27 cellular contexts compared by ENCODE assay signal in genomic region chr10:4622374-4622773, GRCh38.
"Had no signal": no experiment of that assay in that cellular context is flagged by ENCODE, and none has a peak within 500 bp of the region (broad histone marks: within the 10 kb centered on the region; RNA-seq: fewer than 3 reads in every experiment).

No MANE protein-coding gene starts in this region.

- H3K27ac Mint-ChIP-seq: activated CD8-positive, alpha-beta T cell treated with anti-CD3 and anti-CD28 coated beads for 36 hours; activated naive CD4-positive, alpha-beta T cell treated with anti-CD3 and anti-CD28 coated beads, Interleukin-2, amount 50 U/mL, for 72 hours; activated T-helper 17 cell treated with anti-CD3 and anti-CD28 coated beads, Interleukin-2, amount 50 U/mL, for 72 hours; brain; natural killer cell treated with Interleukin-12 subunit alpha and Interleukin-12 subunit beta and Interleukin-15 and Interleukin-18, amount 100 ng/mL, for 72 hours; T-helper 17 cell had no signal

- H3K36me3 Mint-ChIP-seq: brain had no signal

- H3K4me3 Mint-ChIP-seq: activated CD8-positive, alpha-beta T cell treated with anti-CD3 and anti-CD28 coated beads for 36 hours; activated T-cell treated with anti-CD3 and anti-CD28 coated beads, Interleukin-2, amount 50 U/mL, for 4 hours; activated T-helper 17 cell treated with anti-CD3 and anti-CD28 coated beads, Interleukin-2, amount 50 U/mL, for 72 hours; brain; natural killer cell treated with Interleukin-12 subunit alpha and Interleukin-12 subunit beta and Interleukin-15 and Interleukin-18, amount 100 ng/mL, for 72 hours; T-helper 17 cell had no signal

- H3K27ac ChIP-seq: coronary artery, dorsolateral prefrontal cortex, neutrophil, ovary, prostate gland, sigmoid colon, spleen, suprapubic skin, tibial artery, upper lobe of right lung had no signal

- H3K27me3 ChIP-seq: dorsolateral prefrontal cortex, neutrophil, ovary, sigmoid colon, suprapubic skin, tibial artery, upper lobe of right lung had no signal

- H3K4me3 ChIP-seq: coronary artery, dorsolateral prefrontal cortex, ovary, prostate gland, sigmoid colon, spleen, suprapubic skin, tibial artery, upper lobe of right lung had no signal

- H3K36me3 ChIP-seq: neutrophil, ovary, prostate gland, sigmoid colon, spleen, suprapubic skin, tibial artery, upper lobe of right lung had no signal

- DNase-seq: activated CD4-positive, alpha-beta T cell treated with anti-CD3 and anti-CD28 coated beads for 1 hour; activated CD4-positive, alpha-beta T cell treated with anti-CD3 and anti-CD28 coated beads, Interleukin-2, amount 50 U/mL, for 1 hour; activated CD8-positive, alpha-beta T cell treated with anti-CD3 and anti-CD28 coated beads for 36 hours; activated T-cell treated with anti-CD3 and anti-CD28 coated beads, Interleukin-2, amount 50 U/mL, for 4 hours; aorta; dorsolateral prefrontal cortex; effector memory CD4-positive, alpha-beta T cell; head of caudate nucleus; hippocampal formation; mesenchymal stem cell; ovary; retina; sigmoid colon; spleen; stimulated activated naive CD4-positive, alpha-beta T cell; T-helper 17 cell; T1000; tibial artery; upper lobe of right lung had no signal

- H3K4me1 Mint-ChIP-seq: activated T-helper 17 cell treated with anti-CD3 and anti-CD28 coated beads, Interleukin-2, amount 50 U/mL, for 72 hours; T-helper 17 cell had no signal

- H3K4me1 ChIP-seq: prostate gland, sigmoid colon, suprapubic skin, tibial artery, upper lobe of right lung had no signal

- ATAC-seq: activated CD8-positive, alpha-beta T cell treated with anti-CD3 and anti-CD28 coated beads for 36 hours; activated naive CD4-positive, alpha-beta T cell treated with anti-CD3 and anti-CD28 coated beads, Interleukin-2, amount 50 U/mL, for 72 hours; activated T-cell treated with anti-CD3 and anti-CD28 coated beads, Interleukin-2, amount 50 U/mL, for 4 hours; activated T-helper 17 cell treated with anti-CD3 and anti-CD28 coated beads, Interleukin-2, amount 50 U/mL, for 72 hours; natural killer cell treated with Interleukin-12 subunit alpha and Interleukin-12 subunit beta and Interleukin-15 and Interleukin-18, amount 100 ng/mL, for 72 hours; T-helper 17 cell; upper lobe of right lung had no signal

- H3K27me3 Mint-ChIP-seq: brain had no signal

- H3K9me3 ChIP-seq: neutrophil, ovary, prostate gland, suprapubic skin, upper lobe of right lung had no signal
